Comparison of ENCODE assay signal across 19 cellular contexts in the genomic region with DNA sequence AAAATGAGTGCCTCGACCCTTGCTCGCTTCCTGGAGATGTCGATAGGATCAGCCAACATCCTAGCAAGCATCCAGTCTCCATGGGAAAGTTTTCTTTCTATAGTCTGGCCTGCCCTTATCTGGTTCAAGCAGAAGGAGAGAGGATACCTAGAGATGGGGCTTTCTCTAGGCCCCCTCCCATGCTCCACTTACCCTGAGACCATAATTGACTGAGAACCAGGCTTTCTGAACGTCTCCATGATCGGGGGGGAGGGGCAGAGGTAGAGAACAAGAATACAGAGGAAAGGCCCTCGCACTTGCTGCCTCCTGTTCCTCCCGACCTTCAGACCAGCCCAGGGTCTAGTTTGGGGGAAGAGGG. TPM values are rescaled to one million over a fixed set of nuclear protein-coding genes. Genes with fewer than 3 reads are reported as not detected.
DNase-seq lines count a peak whose midpoint lies in the region; ATAC-seq and TF ChIP-seq lines count a peak whose summit lies in the region.
"Had no signal": no experiment of that assay in that cellular context is flagged by ENCODE, and none has a peak within 500 bp of the region (broad histone marks: within the 10 kb centered on the region; RNA-seq: fewer than 3 reads in every experiment).

No MANE protein-coding gene starts in this region.

- TF ChIP-seq POLR2A in breast epithelium (IDR thresholded peaks at IDR 0.05) (no peak), suprapubic skin (IDR thresholded peaks at IDR 0.05) (no peak)

- POLR2A ChIA-PET in MCF 10A (lab: Yijun Ruan, JAX): no interaction called here

- H3K9me3 ChIP-seq in breast epithelium (no peaks in the 10 kb centered on the region), esophagus (ENCODE audit: control insufficient read depth in 2 of 2, insufficient read depth in 1 of 2, low read depth in 1 of 2, low read length in 1 of 2) (no peaks in the 10 kb centered on the region), suprapubic skin (no peaks in the 10 kb centered on the region)
- H3K9me3 ChIP-seq: SJCRH30 had no signal

- WGBS in esophagus, 2 donors: 85% methylated on average over 7 of the region's 7 CpGs
- WGBS in suprapubic skin: 83% methylated on average over 7 of the region's 7 CpGs

- intact Hi-C loops in breast epithelium (cut with DNase I; ENCODE audit: low total_unique reads): no loop called here
- intact Hi-C loops in MCF 10A (cut with micrococcal nuclease): no loop called here

- H3K27ac ChIP-seq in breast epithelium (peak overlapping the region; percentile 88 to 90), esophagus (ENCODE audit: low read depth in 2 of 2, low read length in 1 of 2) (peak overlapping the region; percentile 80 to 91), suprapubic skin (peak overlapping the region; percentile 78)
- H3K27ac ChIP-seq: SJCRH30 had no signal

- CTCF ChIA-PET in MCF 10A (lab: Yijun Ruan, JAX): interaction anchor here (0.7 kb wide), 1 partner anchor 272 kb away, joined by 3 read pairs; no protein-coding TSS in a partner anchor

- H3K36me3 Mint-ChIP-seq in MCF 10A (ENCODE audit: insufficient read depth, unreplicated experiment): no peaks in the 10 kb centered on the region
- H3K36me3 Mint-ChIP-seq: CD8-positive, alpha-beta memory T cell had no signal

- H3K27ac Mint-ChIP-seq in MCF 10A (ENCODE audit: low read depth, unreplicated experiment): no peak overlapping the region

- DNase-seq in breast epithelium (ENCODE audit: low spot score in 2 of 2): no peak
- DNase-seq in MCF 10A (ENCODE audit: unreplicated experiment): no peak
- no peak for DNase-seq in suprapubic skin (ENCODE audit: low spot score in 2 of 2)
- DNase-seq in occipital lobe (lab: John Stamatoyannopoulos, UW): no peak
- DNase-seq: AML-193; C1 segment of cervical spinal cord; CD8-positive, alpha-beta memory T cell; EL; GF-D8; IMR-90; NCI-H1694 treated with DMSO at 0.1 percent for 48 hours; NCI-H2081 treated with DMSO at 0.1 percent for 48 hours; NCI-H2171 treated with DMSO at 0.1 percent for 48 hours; NCI-H524 treated with DMSO at 0.1 percent for 48 hours; NCI-H82; SJCRH30 had no signal

- TF ChIP-seq EP300 in suprapubic skin (IDR thresholded peaks at IDR 0.05): no peak

- no peaks in the 10 kb centered on the region for H3K9me3 Mint-ChIP-seq in MCF 10A (ENCODE audit: unreplicated experiment)
- H3K9me3 Mint-ChIP-seq: CD8-positive, alpha-beta memory T cell had no signal

- H3K4me3 Mint-ChIP-seq in MCF 10A (ENCODE audit: unreplicated experiment): no peak overlapping the region
- H3K4me3 Mint-ChIP-seq: CD8-positive, alpha-beta memory T cell had no signal

- no peaks in the 10 kb centered on the region for H3K27me3 Mint-ChIP-seq in MCF 10A (ENCODE audit: insufficient read depth, unreplicated experiment)

- no peaks in the 10 kb centered on the region for H3K27me3 ChIP-seq in breast epithelium
- H3K27me3 ChIP-seq in esophagus (ENCODE audit: control insufficient read depth in 1 of 2, insufficient read depth in 2 of 2, low read length in 2 of 2): no peaks in the 10 kb centered on the region
- H3K27me3 ChIP-seq in suprapubic skin: no peaks in the 10 kb centered on the region

- no peaks in the 10 kb centered on the region for H3K4me1 Mint-ChIP-seq in MCF 10A (ENCODE audit: insufficient read depth, unreplicated experiment)

- TF ChIP-seq CTCF in breast epithelium (IDR thresholded peaks at IDR 0.05) (no peak), MCF 10A (IDR thresholded peaks at IDR 0.05; ENCODE audit: unreplicated experiment) (no peak), suprapubic skin (IDR thresholded peaks at IDR 0.05) (no peak)

- H3K36me3 ChIP-seq in breast epithelium (no peaks in the 10 kb centered on the region), esophagus (ENCODE audit: control insufficient read depth in 2 of 2, insufficient read depth in 2 of 2, low read length in 1 of 2) (peaks cover 3% of the 10 kb centered on the region in 2 donors), suprapubic skin (no peaks in the 10 kb centered on the region)
- H3K36me3 ChIP-seq: SJCRH30 had no signal

- no TSS peak for BruUV-seq in MCF 10A (replicated peaks; lab: Mats Ljungman, UMichigan)

- H3K4me1 ChIP-seq in breast epithelium (no peaks in the 10 kb centered on the region), esophagus (ENCODE audit: control insufficient read depth in 2 of 2, insufficient read depth in 2 of 2, low read length in 1 of 2) (peaks cover 11 to 19% of the 10 kb centered on the region in 2 donors), suprapubic skin (peaks cover 20% of the 10 kb centered on the region)
- H3K4me1 ChIP-seq: SJCRH30 had no signal

- no peak for ATAC-seq in HG02610 (IDR thresholded peaks at IDR 0.05; ENCODE audit: unreplicated experiment)
- no peak for ATAC-seq in HG03039 (IDR thresholded peaks at IDR 0.05; ENCODE audit: unreplicated experiment)

- H3K4me3 ChIP-seq in breast epithelium: no peak overlapping the region
- H3K4me3 ChIP-seq in esophagus (ENCODE audit: low read depth in 1 of 2, low read length in 2 of 2): no peak overlapping the region
- H3K4me3 ChIP-seq in suprapubic skin: no peak overlapping the region
- H3K4me3 ChIP-seq: SJCRH30 had no signal

RNA-seq across cellular contexts. Expression of a gene that starts 31.6 kb away (rescaled TPM):
- total RNA-seq in breast epithelium: 10 to 100 TPM; 37.0 to 66.4 (median 43.7) TPM
- 6.7 and 10.1 TPM in 2 replicates for total RNA-seq in MCF 10A (2022)
- polyA plus RNA-seq in esophagus: 10 to 100 TPM; 30.2 to 35.0 TPM
- 10 to 100 TPM; 14.3 to 27.9 (median 21.4) TPM for total RNA-seq in suprapubic skin
- 82.2 TPM for total RNA-seq in occipital lobe
- polyA plus RNA-seq: CD8-positive, alpha-beta memory T cell had no signal
